8 cellular contexts compared by ENCODE assay signal in the genomic region with DNA sequence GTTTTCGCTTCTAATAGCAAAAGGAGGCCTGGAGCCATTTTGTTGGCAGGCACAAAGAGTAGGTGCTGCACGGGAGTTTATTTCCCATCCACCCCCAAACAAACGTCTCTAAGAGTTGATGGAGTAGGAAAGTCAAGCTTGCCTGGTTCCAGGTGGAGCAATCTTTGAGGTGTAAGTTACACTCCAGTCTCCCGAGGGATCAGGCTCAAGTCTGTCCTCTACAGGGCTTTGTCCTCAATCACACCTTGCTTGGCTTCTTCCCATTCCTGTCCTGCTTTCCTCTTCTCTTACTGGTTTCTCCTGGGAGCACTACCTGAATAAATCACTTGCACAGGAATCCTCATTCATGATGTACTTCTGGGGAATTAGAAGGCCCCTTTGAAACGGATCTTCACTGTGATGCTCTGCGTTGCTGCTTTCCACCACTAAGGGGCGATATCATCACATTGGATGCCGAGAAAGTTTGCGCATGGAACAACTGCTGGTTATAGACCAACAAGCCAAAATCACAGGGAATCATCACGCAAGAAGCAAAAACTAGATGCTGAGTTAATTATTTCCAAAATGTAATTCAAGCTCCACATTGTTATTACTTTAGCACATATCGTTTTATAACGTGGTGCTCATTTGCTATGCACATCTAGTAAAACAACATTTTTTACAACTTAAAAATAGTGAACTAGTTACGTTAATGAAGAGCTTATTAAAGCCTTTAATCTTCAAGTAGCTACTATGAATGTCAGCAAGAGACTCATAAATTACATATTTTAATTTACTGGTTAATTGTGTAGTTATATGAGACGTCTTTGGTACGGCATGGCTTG.
DNase-seq lines count a peak whose midpoint lies in the region; ATAC-seq and TF ChIP-seq lines count a peak whose summit lies in the region.

No MANE protein-coding gene starts in this region.

- H3K27me3 Mint-ChIP-seq in progenitor cell of endocrine pancreas = peaks cover 10% of the 10 kb centered on the region

- no peak overlapping the region for H3K4me3 Mint-ChIP-seq in progenitor cell of endocrine pancreas (ENCODE audit: low read depth)

- peak; percentile 69 for DNase-seq in D341Med (ENCODE audit: low spot score)
- peak; percentile 35 for DNase-seq in HuH-7.5 (ENCODE audit: low spot score)
- peak; percentile 54 for DNase-seq in RKO (ENCODE audit: low spot score)
- peak; percentile 79 for DNase-seq in activated effector memory CD4-positive, alpha-beta T cell treated with anti-CD3 and anti-CD28 coated beads, Interleukin-2, amount 50 U/mL, for 16 hours
- DNase-seq in germinal center (ENCODE audit: low spot score) = peak; percentile 46
- peak; percentile 54 for DNase-seq in progenitor cell of endocrine pancreas (ENCODE audit: low spot score, unreplicated experiment)

- no peaks in the 10 kb centered on the region for H3K4me1 Mint-ChIP-seq in progenitor cell of endocrine pancreas (ENCODE audit: low read depth)

- H3K9me3 Mint-ChIP-seq in progenitor cell of endocrine pancreas (ENCODE audit: low read depth) = no peaks in the 10 kb centered on the region

- peak; percentile 91 for TF ChIP-seq CTCF in progenitor cell of endocrine pancreas (IDR thresholded peaks at IDR 0.05; ENCODE audit: unreplicated experiment)

- no peaks in the 10 kb centered on the region for H3K36me3 Mint-ChIP-seq in progenitor cell of endocrine pancreas (ENCODE audit: insufficient read depth)

- H3K27ac Mint-ChIP-seq in progenitor cell of endocrine pancreas = no peak overlapping the region

- ATAC-seq in GM21515 (IDR thresholded peaks at IDR 0.05; ENCODE audit: unreplicated experiment) (no peak), HG03520 (IDR thresholded peaks at IDR 0.05; ENCODE audit: unreplicated experiment) (no peak)
